In genomic region chr11:6746626-6747025, GRCh38 we compare ENCODE assay signal across 18 cellular contexts. TPM values are rescaled to one million over a fixed set of nuclear protein-coding genes. Genes with fewer than 3 reads are reported as not detected.
A peak's percentile ranks its signal among the peaks of the same experiment; 100 is the strongest.
DNase-seq lines count a peak whose midpoint lies in the region; ATAC-seq and TF ChIP-seq lines count a peak whose summit lies in the region.
"Had no signal": no experiment of that assay in that cellular context is flagged by ENCODE, and none has a peak within 500 bp of the region (broad histone marks: within the 10 kb centered on the region; RNA-seq: fewer than 3 reads in every experiment).

No MANE protein-coding gene starts in this region.

- H2AFZ ChIP-seq in hepatocyte, result no peak overlapping the region

- intact Hi-C loops in stomach (cut with DNase I; ENCODE audit: low total_unique reads) (no loop called here), aorta (cut with DNase I) (no loop called here), testis (cut with DNase I; ENCODE audit: low total_unique reads) (no loop called here)

- H3K27ac ChIP-seq in hepatocyte (no peak overlapping the region), stomach (peak overlapping the region; percentile 25 to 92 (median 77)), aorta (ENCODE audit: low read depth in 1 of 2, low read length in 2 of 2) (no peak overlapping the region), testis (peak overlapping the region in 1 of 2 donors; percentile 24)
- H3K27ac ChIP-seq: 22Rv1, foreskin keratinocyte had no signal

- H3K9me2 ChIP-seq in hepatocyte (replicated peaks; ENCODE audit: insufficient read depth), result no peaks in the 10 kb centered on the region

- H3K27me3 ChIP-seq in hepatocyte, result no peaks in the 10 kb centered on the region
- no peaks in the 10 kb centered on the region for H3K27me3 ChIP-seq in stomach
- H3K27me3 ChIP-seq in aorta (ENCODE audit: control insufficient read depth in 1 of 2, insufficient read depth in 2 of 2, low read length in 1 of 2), result peaks cover 0 to 5% of the 10 kb centered on the region in 2 donors
- H3K27me3 ChIP-seq in testis, result no peaks in the 10 kb centered on the region

- TF ChIP-seq EP300 in stomach (IDR thresholded peaks at IDR 0.05), result no peak

- H3K79me2 ChIP-seq in hepatocyte, result no peaks in the 10 kb centered on the region

- TF ChIP-seq CTCF in hepatocyte (IDR thresholded peaks at IDR 0.05; ENCODE audit: poor library complexity), result no peak
- TF ChIP-seq CTCF in stomach (IDR thresholded peaks at IDR 0.05), result no peak
- TF ChIP-seq CTCF in testis (IDR thresholded peaks at IDR 0.05), result no peak

- WGBS in hepatocyte (ENCODE audit: low lambda C conversion rate, missing lambda C conversion rate), result 89% methylated on average over 1 of the region's 1 CpG
- WGBS in stomach, 5 donors, result 54 to 64% (median 62%) methylated on average over 1 of the region's 1 CpG
- 86 to 90% methylated on average over 1 of the region's 1 CpG for WGBS in aorta, 2 donors
- WGBS in testis, 2 donors, result 86 to 97% methylated on average over 1 of the region's 1 CpG

- no peak overlapping the region for H3K4me3 ChIP-seq in hepatocyte
- H3K4me3 ChIP-seq in stomach, result peak overlapping the region in 2 of 4 donors; percentile 25 to 41
- no peak overlapping the region for H3K4me3 ChIP-seq in aorta (ENCODE audit: low read length in 2 of 2)
- H3K4me3 ChIP-seq in testis, result no peak overlapping the region

- H3K4me1 ChIP-seq in hepatocyte (ENCODE audit: insufficient read depth) (no peaks in the 10 kb centered on the region), stomach (peaks cover 0 to 3% (median 0%) of the 10 kb centered on the region in 4 donors), aorta (ENCODE audit: control insufficient read depth in 1 of 2, insufficient read depth in 2 of 2, low read length in 2 of 2) (no peaks in the 10 kb centered on the region), testis (no peaks in the 10 kb centered on the region)
- H3K4me1 ChIP-seq: foreskin keratinocyte had no signal

- no peaks in the 10 kb centered on the region for H4K20me1 ChIP-seq in hepatocyte (ENCODE audit: insufficient read depth, poor library complexity, severe bottlenecking)

- H3K36me3 ChIP-seq in hepatocyte (replicated peaks; ENCODE audit: insufficient read depth, low read depth) (no peaks in the 10 kb centered on the region), stomach (no peaks in the 10 kb centered on the region), aorta (ENCODE audit: control insufficient read depth in 1 of 2, insufficient read depth in 2 of 2, low read length in 1 of 2) (no peaks in the 10 kb centered on the region), testis (ENCODE audit: low read depth, missing control alignments) (no peaks in the 10 kb centered on the region)

- TF ChIP-seq POLR2A in stomach (IDR thresholded peaks at IDR 0.05) (no peak), testis (IDR thresholded peaks at IDR 0.05) (no peak)

- ATAC-seq in activated CD4-positive, CD25-positive, alpha-beta regulatory T cell treated with anti-CD3 and anti-CD28 coated beads, Interleukin-2, amount 50 U/mL, for 24 hours, result peak; percentile 23 to 44
- ATAC-seq in HG03039 (IDR thresholded peaks at IDR 0.05; ENCODE audit: unreplicated experiment) (peak; percentile 2), aorta (ENCODE audit: low FRiP score) (no peak)
- ATAC-seq: foreskin keratinocyte, left colon had no signal

- H3K9me3 ChIP-seq in hepatocyte (ENCODE audit: low read depth) (no peaks in the 10 kb centered on the region), stomach (no peaks in the 10 kb centered on the region), aorta (ENCODE audit: control insufficient read depth, low read length) (no peaks in the 10 kb centered on the region), testis (no peaks in the 10 kb centered on the region)

- no peak for DNase-seq in activated CD4-positive, CD25-positive, alpha-beta regulatory T cell treated with anti-CD3 and anti-CD28 coated beads, Interleukin-2, amount 50 U/mL, for 72 hours
- no peak for DNase-seq in hepatocyte (ENCODE audit: low spot score)
- DNase-seq in stomach, result no peak
- DNase-seq in kidney tubule cell (ENCODE audit: low spot score), result no peak
- DNase-seq in aorta, result no peak
- no peak for DNase-seq in testis
- DNase-seq: cerebellar nuclear complex, EL, foreskin keratinocyte, SHP77 had no signal

- H3K4me2 ChIP-seq in hepatocyte, result peak overlapping the region; percentile 39

RNA-seq across cellular contexts. Expression of gene OR2AG2, which starts 25.1 kb away (rescaled TPM):
- total RNA-seq in hepatocyte (0.12 and 0.27 TPM in 2 replicates), stomach (under 1 TPM in 2 of 5 donors, not detected in 3; 0.29 to 0.55 TPM), aorta (under 1 TPM in 1 of 2 donors, not detected in 1; 0.10 TPM), testis (1 to 10 TPM; 1.8 to 2.8 TPM)
- polyA plus RNA-seq in hepatocyte (not detected in 2 replicates), stomach (not detected), aorta (not detected), testis (ENCODE audit: insufficient read depth, low read depth, low replicate concordance) (0.30 TPM)
- total RNA-seq: M059J had no signal

RNA-seq across cellular contexts. Expression of gene OR2AG1, which starts 36.2 kb away (rescaled TPM):
- total RNA-seq in hepatocyte (0.83 TPM in 1 of 2 replicates, not detected in the other), stomach (under 1 TPM in 1 of 5 donors, not detected in 4; under 0.01 TPM), aorta (not detected), testis (not detected)
- polyA plus RNA-seq in hepatocyte (not detected in 2 replicates), stomach (not detected), aorta (not detected), testis (ENCODE audit: insufficient read depth, low read depth, low replicate concordance) (not detected)
- total RNA-seq: activated T-helper 2 cell treated with anti-CD3 and anti-CD28 coated beads, Interferon-gamma antibody, Interleukin-2, Interleukin-4, amounts not matched to agents 10 μg/mL and 5 μg/mL and 100 μg/mL, durations not matched to agents 14 hours and 24 hours and 36 hours; foreskin keratinocyte; left colon; M059J; NCI-H460; pulmonary artery endothelial cell had no signal
- polyA plus RNA-seq: foreskin keratinocyte had no signal

RNA-seq across cellular contexts. Expression of gene OR6A2, which starts 52.9 kb away (rescaled TPM):
- 0.08 and 0.20 TPM in 2 replicates for total RNA-seq in hepatocyte
- polyA plus RNA-seq in hepatocyte, result not detected in 2 replicates
- total RNA-seq in stomach, result under 1 TPM in 1 of 5 donors, not detected in 4; 0.55 TPM
- polyA plus RNA-seq in stomach, result not detected
- under 1 TPM in 1 of 2 donors, not detected in 1; 0.26 TPM for total RNA-seq in aorta
- polyA plus RNA-seq in aorta, result not detected
- 1 to 10 TPM; 2.2 to 2.6 TPM for total RNA-seq in testis
- polyA plus RNA-seq in testis (ENCODE audit: insufficient read depth, low read depth, low replicate concordance), result not detected
- total RNA-seq: foreskin keratinocyte, M059J, NCI-H460 had no signal
- polyA plus RNA-seq: foreskin keratinocyte had no signal

Comparison
In these comparisons a context has a peak if more than half of its experiments do, and no peak if none do; other contexts are left out.
1. H3K27ac ChIP-seq: peak in stomach (5 of 5); none in hepatocyte (single experiment) and aorta (0 of 2).